22 cellular contexts compared by ENCODE assay signal in genomic region chr7:72265505-72265904, GRCh38.
"Had no signal": no experiment of that assay in that cellular context is flagged by ENCODE, and none has a peak within 500 bp of the region (broad histone marks: within the 10 kb centered on the region; RNA-seq: fewer than 3 reads in every experiment).

No MANE protein-coding gene starts in this region.

- H3K27me3 ChIP-seq: ovary, right atrium auricular region, right lobe of liver, stomach, testis, thyroid gland, transverse colon, upper lobe of left lung had no signal

- H3K36me3 ChIP-seq: left ventricle myocardium inferior, ovary, right atrium auricular region, right lobe of liver, stomach, thyroid gland, transverse colon, upper lobe of left lung had no signal

- H3K4me3 ChIP-seq: left ventricle myocardium inferior, lung, mucosa of descending colon, ovary, right atrium auricular region, right lobe of liver, stomach, testis, thyroid gland, transverse colon, upper lobe of left lung had no signal

- H3K27ac ChIP-seq: left ventricle myocardium inferior, ovary, right atrium auricular region, right lobe of liver, stomach, testis, thyroid gland, transverse colon, upper lobe of left lung had no signal

- H3K4me1 ChIP-seq: left ventricle myocardium inferior, right atrium auricular region, right lobe of liver, stomach, testis, thyroid gland, transverse colon, upper lobe of left lung had no signal

- H3K9me3 ChIP-seq: mucosa of descending colon, ovary, right lobe of liver, testis, thyroid gland, transverse colon, upper lobe of left lung had no signal

- ATAC-seq: mucosa of descending colon; naive thymus-derived CD4-positive, alpha-beta T cell; natural killer cell treated with Interleukin-12 subunit alpha and Interleukin-12 subunit beta and Interleukin-15 and Interleukin-18, amount 100 ng/mL, for 72 hours; right lobe of liver; stimulated activated naive B cell treated with anti-CD40 and anti-IgM and Interleukin-4, amounts not matched to agents 10 μg/mL and 1 μg/mL and 100 μg/mL, for 72 hours; stimulated activated naive CD8-positive, alpha-beta T cell treated with anti-CD3 and anti-CD28 coated beads, Interleukin-15, Interleukin-2, amounts not matched to agents 100 U/mL and 50 U/mL, for 24 hours had no signal

- DNase-seq: hypothalamus; islet precursor cell; left ventricle myocardium inferior; midbrain; mucosa of descending colon; naive thymus-derived CD4-positive, alpha-beta T cell; ovary; right lobe of liver; stimulated activated CD4-positive, alpha-beta T cell treated with anti-CD3 and anti-CD28 coated beads, Interleukin-12 subunit alpha, Interleukin-12 subunit beta, amount 100 ng/mL, for 4 hours; stimulated activated CD4-positive, alpha-beta T cell treated with anti-CD3 and anti-CD28 coated beads, Interleukin-15, amount 100 ng/mL, for 24 hours; stimulated activated CD4-positive, alpha-beta T cell treated with anti-CD3 and anti-CD28 coated beads, Interleukin-2, amount 100 ng/mL, for 24 hours; stimulated activated CD4-positive, alpha-beta T cell treated with anti-CD3 and anti-CD28 coated beads, Interleukin-4, amount 100 ng/mL, for 1 hour; stimulated activated naive B cell treated with anti-CD40 and anti-IgM and Interleukin-4, amounts not matched to agents 10 μg/mL and 1 μg/mL and 100 μg/mL, for 72 hours; stimulated activated naive CD8-positive, alpha-beta T cell treated with anti-CD3 and anti-CD28 coated beads, Interleukin-15, Interleukin-2, amounts not matched to agents 100 U/mL and 50 U/mL, for 24 hours; stomach; testis; thyroid gland; transverse colon; upper lobe of left lung had no signal
